1 cellular context compared by ENCODE assay signal in genomic region chr1:164635074-164635783, GRCh38.
TF ChIP-seq lines count a peak whose summit lies in the region.

No MANE protein-coding gene starts in this region.

TF ChIP-seq in neural cell, 6 proteins besides CTCF, POLR2A, EP300 and RAD21:
- TF ChIP-seq REST (IDR thresholded peaks at IDR 0.05; ENCODE audit: borderline replicate concordance) (no peak), POLR2AphosphoS5 (IDR thresholded peaks at IDR 0.05) (peak; percentile 8), MXI1 (conservative IDR thresholded peaks at IDR 0.05; ENCODE audit: poor library complexity, severe bottlenecking) (peak; percentile 13), EZH2 (IDR thresholded peaks at IDR 0.05; ENCODE audit: borderline replicate concordance, insufficient read depth, low read length, poor library complexity, severe bottlenecking) (no peak), SMC3 (conservative IDR thresholded peaks at IDR 0.05; ENCODE audit: poor library complexity) (no peak), TAF1 (IDR thresholded peaks at IDR 0.05; ENCODE audit: low read depth) (no peak)
TF ChIP-seq in neural cell: peak in this region for 2.
